Comparison of ENCODE assay signal across 13 cellular contexts in the genomic region with DNA sequence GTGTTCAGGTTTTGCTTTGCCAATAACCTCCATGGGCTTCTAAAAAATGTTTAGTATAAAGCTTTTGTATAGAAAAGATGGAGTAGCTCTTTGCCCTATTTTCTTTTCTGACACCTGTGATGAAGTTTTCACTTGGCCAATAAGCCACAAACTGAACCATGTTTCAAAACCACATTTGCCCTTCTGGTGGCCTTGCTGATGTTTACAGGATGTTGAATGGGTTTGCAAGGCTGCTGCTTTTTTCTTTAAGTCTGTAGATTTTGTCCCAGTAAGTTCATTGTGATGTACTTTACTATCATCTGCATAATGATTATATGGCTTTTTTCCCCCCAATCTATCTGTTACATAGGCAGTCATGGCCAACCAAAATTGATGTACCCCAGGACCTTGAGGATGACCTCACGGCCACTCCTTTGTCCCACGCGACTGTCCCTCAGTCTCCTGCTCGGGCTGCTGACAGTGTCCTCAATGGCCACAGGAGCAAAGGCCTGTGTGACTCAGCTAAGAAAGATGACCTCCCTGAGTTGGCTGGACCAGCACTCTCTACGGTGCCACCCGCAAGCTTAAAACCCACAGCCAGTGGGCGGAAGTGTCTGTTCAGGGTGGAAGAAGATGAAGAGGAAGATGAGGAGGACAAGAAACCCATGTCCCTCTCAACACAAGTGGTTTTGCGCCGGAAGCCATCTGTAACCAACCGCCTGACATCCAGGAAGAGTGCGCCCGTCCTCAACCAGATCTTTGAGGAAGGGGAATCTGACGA.
DNase-seq lines count a peak whose midpoint lies in the region; ATAC-seq and TF ChIP-seq lines count a peak whose summit lies in the region.
"Had no signal": no experiment of that assay in that cellular context is flagged by ENCODE, and none has a peak within 500 bp of the region (broad histone marks: within the 10 kb centered on the region; RNA-seq: fewer than 3 reads in every experiment).

No MANE protein-coding gene starts in this region.

- H3K4me3 ChIP-seq in CD8-positive, alpha-beta memory T cell (ENCODE audit: low read length): peak overlapping the region; percentile 26
- no peak overlapping the region for H3K4me3 ChIP-seq in MG63
- H3K4me3 ChIP-seq: testis had no signal

- H3K27me3 ChIP-seq in CD8-positive, alpha-beta memory T cell (ENCODE audit: insufficient read depth, low read length, poor library complexity, severe bottlenecking): no peaks in the 10 kb centered on the region
- H3K27me3 ChIP-seq in MG63: no peaks in the 10 kb centered on the region
- H3K27me3 ChIP-seq: testis had no signal

- H3K9me3 Mint-ChIP-seq in CD8-positive, alpha-beta memory T cell: peaks cover 0 to 8% (median 5%) of the 10 kb centered on the region in 5 donors
- H3K9me3 Mint-ChIP-seq in activated naive CD8-positive, alpha-beta T cell treated with anti-CD3 and anti-CD28 coated beads for 36 hours: peaks cover 12% of the 10 kb centered on the region
- H3K9me3 Mint-ChIP-seq in nephron progenitor cell: peaks cover 4% of the 10 kb centered on the region

- peak overlapping the region; percentile 91 to 99 (median 98) for H3K27ac Mint-ChIP-seq in CD8-positive, alpha-beta memory T cell
- H3K27ac Mint-ChIP-seq in activated naive CD8-positive, alpha-beta T cell treated with anti-CD3 and anti-CD28 coated beads for 36 hours: peak overlapping the region; percentile 95
- H3K27ac Mint-ChIP-seq in nephron progenitor cell: peak overlapping the region; percentile 68

- H3K36me3 Mint-ChIP-seq in CD8-positive, alpha-beta memory T cell: peaks cover 54 to 87% (median 75%) of the 10 kb centered on the region in 3 donors
- peaks cover 90% of the 10 kb centered on the region for H3K36me3 Mint-ChIP-seq in activated naive CD8-positive, alpha-beta T cell treated with anti-CD3 and anti-CD28 coated beads for 36 hours
- H3K36me3 Mint-ChIP-seq in nephron progenitor cell (ENCODE audit: low read depth): peaks cover 94% of the 10 kb centered on the region

- peak overlapping the region; percentile 18 to 87 (median 80) for H3K4me3 Mint-ChIP-seq in CD8-positive, alpha-beta memory T cell
- peak overlapping the region; percentile 47 for H3K4me3 Mint-ChIP-seq in activated naive CD8-positive, alpha-beta T cell treated with anti-CD3 and anti-CD28 coated beads for 36 hours
- no peak overlapping the region for H3K4me3 Mint-ChIP-seq in nephron progenitor cell

- ATAC-seq in HG03442 (IDR thresholded peaks at IDR 0.05; ENCODE audit: unreplicated experiment): no peak
- no peak for ATAC-seq in GM21423 (IDR thresholded peaks at IDR 0.05; ENCODE audit: unreplicated experiment)
- ATAC-seq in GM21723 (IDR thresholded peaks at IDR 0.05; ENCODE audit: unreplicated experiment): no peak

- peak overlapping the region; percentile 64 for H3K27ac ChIP-seq in CD8-positive, alpha-beta memory T cell (ENCODE audit: low read depth, low read length)
- H3K27ac ChIP-seq: testis had no signal

- peaks cover 0 to 2% of the 10 kb centered on the region in 2 donors for H3K27me3 Mint-ChIP-seq in CD8-positive, alpha-beta memory T cell
- no peaks in the 10 kb centered on the region for H3K27me3 Mint-ChIP-seq in activated naive CD8-positive, alpha-beta T cell treated with anti-CD3 and anti-CD28 coated beads for 36 hours
- H3K27me3 Mint-ChIP-seq in nephron progenitor cell (ENCODE audit: low read depth, poor library complexity): peaks cover under 1% of the 10 kb centered on the region

- H3K9me3 ChIP-seq in CD8-positive, alpha-beta memory T cell (ENCODE audit: low read length): peaks cover 6% of the 10 kb centered on the region
- no peaks in the 10 kb centered on the region; the same call in 1 of the 2 replicates for H3K9me3 ChIP-seq in MG63
- H3K9me3 ChIP-seq: testis had no signal

- H3K36me3 ChIP-seq in CD8-positive, alpha-beta memory T cell (ENCODE audit: insufficient read depth, low read length): peaks cover 40% of the 10 kb centered on the region
- H3K36me3 ChIP-seq in MG63: peaks cover 4% of the 10 kb centered on the region; the same call in 1 of the 2 replicates

- peaks cover 73% of the 10 kb centered on the region for H3K4me1 ChIP-seq in CD8-positive, alpha-beta memory T cell (ENCODE audit: insufficient read depth, low read length)
- H3K4me1 ChIP-seq: testis had no signal

- peak; percentile 22 to 87 (median 76) for DNase-seq in CD8-positive, alpha-beta memory T cell
- DNase-seq in M059J (ENCODE audit: low read depth) (peak; percentile 5), nephron progenitor cell (no peak), MG63 (no peak)
- peak; percentile 43 for DNase-seq in activated naive CD8-positive, alpha-beta T cell treated with anti-CD3 and anti-CD28 coated beads for 36 hours
- DNase-seq: C1 segment of cervical spinal cord; midbrain; NCI-H69; stimulated activated CD4-positive, alpha-beta T cell treated with anti-CD3 and anti-CD28 coated beads, Interleukin-2, amount 100 ng/mL, for 24 hours; testis had no signal

- H3K4me1 Mint-ChIP-seq in CD8-positive, alpha-beta memory T cell: peaks cover 84 to 97% (median 96%) of the 10 kb centered on the region in 3 donors
- peaks cover 70% of the 10 kb centered on the region for H3K4me1 Mint-ChIP-seq in activated naive CD8-positive, alpha-beta T cell treated with anti-CD3 and anti-CD28 coated beads for 36 hours
- H3K4me1 Mint-ChIP-seq in nephron progenitor cell: no peaks in the 10 kb centered on the region

- POLR2A ChIA-PET in CD8-positive, alpha-beta memory T cell (lab: Charles Lee): interaction anchor here (0.6 to 5.4 kb wide), 12 partner anchors 9 to 156 kb away, joined by 3 to 29 read pairs (median 3); a partner anchor contains a TSS

- TF ChIP-seq CTCF in nephron progenitor cell (IDR thresholded peaks at IDR 0.05): no peak

- CTCF ChIA-PET in CD8-positive, alpha-beta memory T cell (lab: Charles Lee): interaction anchor here (1.0 to 3.0 kb wide), 18 partner anchors 8 to 185 kb away, joined by 3 to 21 read pairs (median 4); a partner anchor contains a TSS

Comparison
In these comparisons a context has a peak if more than half of its experiments do, and no peak if none do; other contexts are left out.
1. DNase-seq: peak in CD8-positive, alpha-beta memory T cell (5 of 5), M059J (single experiment) and activated naive CD8-positive, alpha-beta T cell treated with anti-CD3 and anti-CD28 coated beads for 36 hours (single experiment); none in nephron progenitor cell (single experiment) and MG63 (single experiment).
2. Peak in every context shown above with its lines, with median percentiles within 50 percentile points of each other: H3K27ac Mint-ChIP-seq.